10 cellular contexts compared by ENCODE assay signal in the genomic region with DNA sequence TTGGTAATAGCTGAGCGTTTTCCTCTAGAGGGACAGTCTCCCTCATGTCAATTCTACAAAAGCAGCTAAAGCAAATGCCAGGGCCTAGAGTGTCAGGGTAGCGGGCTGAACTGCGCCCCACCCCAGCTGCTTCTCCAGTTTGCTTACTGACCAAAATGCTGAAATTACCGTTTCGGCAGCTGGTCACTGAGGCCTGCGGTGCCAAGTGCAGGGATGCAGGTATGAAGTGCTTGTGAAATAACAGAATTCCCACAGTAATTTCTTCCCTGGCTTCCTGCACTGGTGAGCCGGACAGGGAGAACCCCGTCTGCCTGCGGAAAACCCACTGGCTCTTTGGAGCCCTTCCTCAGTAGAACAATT. TPM values are rescaled to one million over a fixed set of nuclear protein-coding genes. Genes with fewer than 3 reads are reported as not detected.
DNase-seq lines count a peak whose midpoint lies in the region; ATAC-seq lines count a peak whose summit lies in the region.
"Had no signal": no experiment of that assay in that cellular context is flagged by ENCODE, and none has a peak within 500 bp of the region (broad histone marks: within the 10 kb centered on the region; RNA-seq: fewer than 3 reads in every experiment).

No MANE protein-coding gene starts in this region.

- no peaks in the 10 kb centered on the region for H3K9me3 ChIP-seq in SJSA1 (replicated peaks)
- H3K9me3 ChIP-seq in skeletal muscle satellite cell (replicated peaks; ENCODE audit: low read length): no peaks in the 10 kb centered on the region

- H3K27me3 ChIP-seq in SJSA1 (replicated peaks) (no peaks in the 10 kb centered on the region), skeletal muscle satellite cell (ENCODE audit: control insufficient read depth, insufficient read depth, low read length) (no peaks in the 10 kb centered on the region)

- H3K9me3 Mint-ChIP-seq in T-helper 2 cell treated with Interferon-gamma antibody and Interleukin-4, amounts not matched to agents 5 μg/mL and 100 μg/mL, for 36 hours: no peaks in the 10 kb centered on the region
- H3K9me3 Mint-ChIP-seq in dendritic cell treated with granulocyte-macrophage colony-stimulating factor and Interleukin-4, amounts not matched to agents 40 ng/mL and 50 ng/mL, for 4 days: no peaks in the 10 kb centered on the region

- H3K36me3 ChIP-seq in SJSA1 (peaks cover 70% of the 10 kb centered on the region), skeletal muscle satellite cell (ENCODE audit: insufficient read depth, low read length) (peaks cover 44% of the 10 kb centered on the region)

- H3K9ac ChIP-seq in skeletal muscle satellite cell (ENCODE audit: low read depth, low read length): peak overlapping the region; percentile 46

- no peaks in the 10 kb centered on the region for H3K27me3 Mint-ChIP-seq in T-helper 2 cell treated with Interferon-gamma antibody and Interleukin-4, amounts not matched to agents 5 μg/mL and 100 μg/mL, for 36 hours (ENCODE audit: low read depth)
- no peaks in the 10 kb centered on the region for H3K27me3 Mint-ChIP-seq in dendritic cell treated with granulocyte-macrophage colony-stimulating factor and Interleukin-4, amounts not matched to agents 40 ng/mL and 50 ng/mL, for 4 days

- H3K4me3 ChIP-seq in SJSA1 (no peak overlapping the region), skeletal muscle satellite cell (ENCODE audit: low read length) (no peak overlapping the region)

- no peak for DNase-seq in T-helper 2 cell treated with Interferon-gamma antibody and Interleukin-4, amounts not matched to agents 5 μg/mL and 100 μg/mL, for 36 hours (ENCODE audit: low spot score)
- DNase-seq in T-helper 2 cell: no peak
- peak in 1 of 2 experiments; percentile 27 for DNase-seq in SJSA1 (ENCODE audit: low read depth in 1 of 2, low spot score in 2 of 2)
- DNase-seq: 8988T, NCI-H146 had no signal

- peaks cover 33% of the 10 kb centered on the region for H3K36me3 Mint-ChIP-seq in T-helper 2 cell treated with Interferon-gamma antibody and Interleukin-4, amounts not matched to agents 5 μg/mL and 100 μg/mL, for 36 hours (ENCODE audit: low read depth)
- H3K36me3 Mint-ChIP-seq in dendritic cell treated with granulocyte-macrophage colony-stimulating factor and Interleukin-4, amounts not matched to agents 40 ng/mL and 50 ng/mL, for 4 days (ENCODE audit: low read depth): peaks cover 82% of the 10 kb centered on the region

- ATAC-seq in HG03520 (IDR thresholded peaks at IDR 0.05; ENCODE audit: unreplicated experiment): no peak
- ATAC-seq in GM21367 (IDR thresholded peaks at IDR 0.05; ENCODE audit: unreplicated experiment): no peak
- no peak for ATAC-seq in GM19324 (IDR thresholded peaks at IDR 0.05; ENCODE audit: low FRiP score, unreplicated experiment)

- intact Hi-C loops in dendritic cell treated with granulocyte-macrophage colony-stimulating factor and Interleukin-4, amounts not matched to agents 40 ng/mL and 50 ng/mL, for 4 days (cut with micrococcal nuclease): no loop called here

- peak overlapping the region; percentile 70 for H3K27ac ChIP-seq in SJSA1

- H3K4me2 ChIP-seq in skeletal muscle satellite cell (ENCODE audit: low read length): peak overlapping the region; percentile 46

- peak overlapping the region; percentile 22 for H3K27ac Mint-ChIP-seq in T-helper 2 cell treated with Interferon-gamma antibody and Interleukin-4, amounts not matched to agents 5 μg/mL and 100 μg/mL, for 36 hours
- peak overlapping the region; percentile 84 for H3K27ac Mint-ChIP-seq in dendritic cell treated with granulocyte-macrophage colony-stimulating factor and Interleukin-4, amounts not matched to agents 40 ng/mL and 50 ng/mL, for 4 days

- peaks cover 31% of the 10 kb centered on the region for H3K4me1 ChIP-seq in SJSA1 (replicated peaks)
- peaks cover 29% of the 10 kb centered on the region for H3K4me1 ChIP-seq in skeletal muscle satellite cell (ENCODE audit: control insufficient read depth, insufficient read depth, low read length)

- H3K4me1 Mint-ChIP-seq in T-helper 2 cell treated with Interferon-gamma antibody and Interleukin-4, amounts not matched to agents 5 μg/mL and 100 μg/mL, for 36 hours (ENCODE audit: low read depth): peaks cover 15% of the 10 kb centered on the region
- H3K4me1 Mint-ChIP-seq in dendritic cell treated with granulocyte-macrophage colony-stimulating factor and Interleukin-4, amounts not matched to agents 40 ng/mL and 50 ng/mL, for 4 days (ENCODE audit: low read depth): peaks cover 47% of the 10 kb centered on the region

- peak overlapping the region; percentile 1 for H3K4me3 Mint-ChIP-seq in T-helper 2 cell treated with Interferon-gamma antibody and Interleukin-4, amounts not matched to agents 5 μg/mL and 100 μg/mL, for 36 hours
- H3K4me3 Mint-ChIP-seq in dendritic cell treated with granulocyte-macrophage colony-stimulating factor and Interleukin-4, amounts not matched to agents 40 ng/mL and 50 ng/mL, for 4 days: no peak overlapping the region

RNA-seq across cellular contexts. Expression of a gene that starts 19.1 kb away (rescaled TPM):
- total RNA-seq in SJSA1 (2014; rRNA removed; shearing (Covaris generic)): 309 and 401 TPM in 2 replicates
- 144 and 169 TPM in 2 replicates for total RNA-seq in skeletal muscle satellite cell (2012; rRNA removed)

RNA-seq across cellular contexts. Expression of a gene that starts 56.3 kb away (rescaled TPM):
- 8.6 and 9.1 TPM in 2 replicates for total RNA-seq in SJSA1 (2014; rRNA removed; shearing (Covaris generic))
- 4.8 and 6.6 TPM in 2 replicates for total RNA-seq in skeletal muscle satellite cell (2012; rRNA removed)
